9 cellular contexts compared by ENCODE assay signal in genomic region chr2:190469770-190470169, GRCh38.
DNase-seq lines count a peak whose midpoint lies in the region; ATAC-seq and TF ChIP-seq lines count a peak whose summit lies in the region.
"Had no signal": no experiment of that assay in that cellular context is flagged by ENCODE, and none has a peak within 500 bp of the region (broad histone marks: within the 10 kb centered on the region; RNA-seq: fewer than 3 reads in every experiment).

No MANE protein-coding gene starts in this region.

- no peak overlapping the region for H3K27ac ChIP-seq in smooth muscle cell (ENCODE audit: low read depth)

- BruUV-seq in MCF 10A (replicated peaks; lab: Mats Ljungman, UMichigan): no TSS peak

- 94% methylated on average over 2 of the region's 2 CpGs for WGBS in smooth muscle cell (ENCODE audit: low lambda C conversion rate)

- no peaks in the 10 kb centered on the region for H3K79me2 ChIP-seq in smooth muscle cell (ENCODE audit: low read depth)

- H3K27me3 ChIP-seq in smooth muscle cell (ENCODE audit: low read depth): no peaks in the 10 kb centered on the region

- no peak overlapping the region for H3K4me3 ChIP-seq in smooth muscle cell

- intact Hi-C loops in MCF 10A (cut with micrococcal nuclease): loop anchor here (5.0 kb wide), 1 partner anchor 62 kb away; the partner anchor contains the start of gene MFSD6

- H3K27me3 Mint-ChIP-seq in MCF 10A (ENCODE audit: insufficient read depth, unreplicated experiment): no peaks in the 10 kb centered on the region
- H3K27me3 Mint-ChIP-seq in memory B cell: no peaks in the 10 kb centered on the region
- H3K27me3 Mint-ChIP-seq: activated naive CD8-positive, alpha-beta T cell treated with anti-CD3 and anti-CD28 coated beads, Interleukin-2, amount 10 ng/mL, durations not matched to agents 7 days and 5 days had no signal

- no peaks in the 10 kb centered on the region for H3K9me3 ChIP-seq in smooth muscle cell (replicated peaks; ENCODE audit: low read depth)

- H3K36me3 ChIP-seq in smooth muscle cell (ENCODE audit: low read depth): no peaks in the 10 kb centered on the region

- POLR2A ChIA-PET in MCF 10A (lab: Yijun Ruan, JAX): interaction anchor here (0.7 to 1.8 kb wide), 3 partner anchors 11 to 18 kb away, joined by 3 to 6 read pairs (median 4); no protein-coding TSS in a partner anchor

- peaks cover 3% of the 10 kb centered on the region for H3K4me1 ChIP-seq in smooth muscle cell (ENCODE audit: low read depth)

- ATAC-seq in memory B cell (ENCODE audit: low read depth): peak; percentile 29
- no peak for ATAC-seq in HG02623 (IDR thresholded peaks at IDR 0.05; ENCODE audit: unreplicated experiment)
- no peak for ATAC-seq in HG02588 (IDR thresholded peaks at IDR 0.05; ENCODE audit: unreplicated experiment)

- no peak overlapping the region for H2AFZ ChIP-seq in smooth muscle cell (ENCODE audit: low read depth)

- no peak overlapping the region for H3K9ac ChIP-seq in smooth muscle cell (ENCODE audit: low read depth)

- H3K4me3 Mint-ChIP-seq in MCF 10A (ENCODE audit: unreplicated experiment) (no peak overlapping the region), memory B cell (no peak overlapping the region)
- H3K4me3 Mint-ChIP-seq: activated naive CD8-positive, alpha-beta T cell treated with anti-CD3 and anti-CD28 coated beads, Interleukin-2, amount 10 ng/mL, durations not matched to agents 7 days and 5 days had no signal

- no peak overlapping the region for H3K4me2 ChIP-seq in smooth muscle cell

- no peaks in the 10 kb centered on the region for H3F3A ChIP-seq in smooth muscle cell (ENCODE audit: low read depth)

- no peaks in the 10 kb centered on the region for H4K20me1 ChIP-seq in smooth muscle cell (ENCODE audit: low read depth)

- DNase-seq in DMS153 (lab: John Stamatoyannopoulos, UW) (peak; percentile 98), NCI-H2107 (lab: John Stamatoyannopoulos, UW) (peak; percentile 64), MCF 10A (ENCODE audit: unreplicated experiment) (peak; percentile 78), memory B cell (ENCODE audit: low spot score in 2 of 2) (no peak), smooth muscle cell (lab: John Stamatoyannopoulos, UW; ENCODE audit: unreplicated experiment) (no peak)
- no peak for DNase-seq in activated CD4-positive, alpha-beta T cell treated with anti-CD3 and anti-CD28 coated beads for 4 hours
- DNase-seq: activated naive CD8-positive, alpha-beta T cell treated with anti-CD3 and anti-CD28 coated beads, Interleukin-2, amount 10 ng/mL, durations not matched to agents 7 days and 5 days had no signal

- peaks cover 22% of the 10 kb centered on the region for H3K4me1 Mint-ChIP-seq in MCF 10A (ENCODE audit: insufficient read depth, unreplicated experiment)
- H3K4me1 Mint-ChIP-seq in memory B cell: peaks cover 37% of the 10 kb centered on the region

- TF ChIP-seq CTCF in MCF 10A (IDR thresholded peaks at IDR 0.05; ENCODE audit: unreplicated experiment) (no peak), smooth muscle cell (IDR thresholded peaks at IDR 0.05; ENCODE audit: borderline replicate concordance, insufficient read depth, poor library complexity, severe bottlenecking) (no peak)

- H3K9me3 Mint-ChIP-seq in MCF 10A (ENCODE audit: unreplicated experiment): peaks cover 6% of the 10 kb centered on the region
- peaks cover 3% of the 10 kb centered on the region for H3K9me3 Mint-ChIP-seq in memory B cell

- CTCF ChIA-PET in MCF 10A (lab: Yijun Ruan, JAX): no interaction called here

- H3K36me3 Mint-ChIP-seq in MCF 10A (ENCODE audit: insufficient read depth, unreplicated experiment) (peaks cover under 1% of the 10 kb centered on the region), memory B cell (peaks cover 13% of the 10 kb centered on the region)

- H3K27ac Mint-ChIP-seq in MCF 10A (ENCODE audit: low read depth, unreplicated experiment) (peak overlapping the region; percentile 86), memory B cell (no peak overlapping the region)
- H3K27ac Mint-ChIP-seq: activated naive CD8-positive, alpha-beta T cell treated with anti-CD3 and anti-CD28 coated beads, Interleukin-2, amount 10 ng/mL, durations not matched to agents 7 days and 5 days had no signal

Comparison
In these comparisons a context has a peak if more than half of its experiments do, and no peak if none do; other contexts are left out.
1. DNase-seq: peak in DMS153 (single experiment), NCI-H2107 (single experiment) and MCF 10A (single experiment); none in memory B cell (0 of 2), smooth muscle cell (single experiment) and activated CD4-positive, alpha-beta T cell treated with anti-CD3 and anti-CD28 coated beads for 4 hours (0 of 2).